ENCODE assay signal across 19 cellular contexts in the genomic region with DNA sequence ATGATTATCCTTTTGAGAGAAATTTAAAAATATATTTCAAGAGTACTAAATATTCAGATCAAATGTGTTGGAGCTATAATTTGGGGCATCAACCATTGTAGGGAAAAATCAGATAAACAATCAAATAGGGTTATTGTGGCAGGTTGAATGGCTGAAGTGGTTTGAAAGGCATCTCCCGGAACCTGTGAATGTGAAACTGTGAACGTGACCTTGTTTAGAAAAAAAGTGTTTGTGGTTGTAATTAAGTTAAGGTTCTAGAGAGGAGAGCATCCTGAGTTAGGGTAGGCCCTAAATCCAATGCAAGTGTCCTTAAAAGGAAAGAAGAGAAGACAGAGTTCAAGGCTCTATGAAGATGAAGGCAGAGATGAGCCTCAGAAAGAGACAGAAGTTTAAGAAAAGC. TPM values are rescaled to one million over a fixed set of nuclear protein-coding genes. Genes with fewer than 3 reads are reported as not detected.
A peak's percentile ranks its signal among the peaks of the same experiment; 100 is the strongest.
DNase-seq lines count a peak whose midpoint lies in the region; ATAC-seq and TF ChIP-seq lines count a peak whose summit lies in the region.
"Had no signal": no experiment of that assay in that cellular context is flagged by ENCODE, and none has a peak within 500 bp of the region (broad histone marks: within the 10 kb centered on the region; RNA-seq: fewer than 3 reads in every experiment).

No MANE protein-coding gene starts in this region.

- TF ChIP-seq POLR2A in sigmoid colon (IDR thresholded peaks at IDR 0.05): no peak

- H4K8ac ChIP-seq in mesenchymal stem cell (ENCODE audit: low read length): no peak overlapping the region

- no peaks in the 10 kb centered on the region for H3K27me3 ChIP-seq in mesenchymal stem cell (ENCODE audit: control insufficient read depth in 1 of 2, insufficient read depth in 1 of 2, low read length in 2 of 2)
- H3K27me3 ChIP-seq in sigmoid colon: no peaks in the 10 kb centered on the region

- no peak overlapping the region for H2BK120ac ChIP-seq in mesenchymal stem cell (ENCODE audit: low read depth, low read length)

- H3K4me1 Mint-ChIP-seq in T-helper 2 cell treated with Interferon-gamma antibody and Interleukin-4, amounts not matched to agents 5 μg/mL and 100 μg/mL, for 36 hours (ENCODE audit: low read depth): peaks cover 18% of the 10 kb centered on the region
- H3K4me1 Mint-ChIP-seq: B cell had no signal

- 60% methylated on average over 2 of the region's 2 CpGs for WGBS in mesenchymal stem cell
- 36 to 39% methylated on average over 2 of the region's 2 CpGs for WGBS in sigmoid colon, 2 donors

- no peak overlapping the region for H3K9ac ChIP-seq in mesenchymal stem cell (ENCODE audit: low read length)

- H3K9me3 Mint-ChIP-seq in T-helper 2 cell treated with Interferon-gamma antibody and Interleukin-4, amounts not matched to agents 5 μg/mL and 100 μg/mL, for 36 hours: no peaks in the 10 kb centered on the region
- H3K9me3 Mint-ChIP-seq: CD4-positive, alpha-beta T cell had no signal

- H3K4me3 Mint-ChIP-seq in T-helper 2 cell treated with Interferon-gamma antibody and Interleukin-4, amounts not matched to agents 5 μg/mL and 100 μg/mL, for 36 hours: peak overlapping the region; percentile 22
- H3K4me3 Mint-ChIP-seq: B cell; CD4-positive, alpha-beta T cell had no signal

- H3K4me3 ChIP-seq in mesenchymal stem cell (ENCODE audit: insufficient read depth in 1 of 2, low read depth in 1 of 2, low read length in 2 of 2) (no peak overlapping the region), foreskin fibroblast (ENCODE audit: low read depth in 1 of 2, low read length in 2 of 2) (no peak overlapping the region), sigmoid colon (no peak overlapping the region)

- DNase-seq in NCI-H2107 treated with DMSO at 0.1 percent for 48 hours (lab: John Stamatoyannopoulos, UW; ENCODE audit: unreplicated experiment) (peak; percentile 39), NCI-H2107 (lab: John Stamatoyannopoulos, UW) (no peak), mesenchymal stem cell (no peak), C1 segment of cervical spinal cord (lab: John Stamatoyannopoulos, UW) (no peak), foreskin fibroblast (no peak), sigmoid colon (no peak)
- no peak for DNase-seq in T-helper 2 cell treated with Interferon-gamma antibody and Interleukin-4, amounts not matched to agents 5 μg/mL and 100 μg/mL, for 36 hours (ENCODE audit: low spot score)
- DNase-seq: CD4-positive, alpha-beta T cell; DMS79; Kasumi-1; NCI-H1105 treated with DMSO at 0.1 percent for 48 hours; NCI-H1694 treated with DMSO at 0.1 percent for 48 hours; NCI-H446; NCI-H69; OCI-M1; SHP77 treated with DMSO at 0.1 percent for 48 hours had no signal

- H3K14ac ChIP-seq in mesenchymal stem cell (ENCODE audit: low read length in 2 of 2): no peak overlapping the region

- H3K27ac ChIP-seq in mesenchymal stem cell (ENCODE audit: low read length, poor library complexity, severe bottlenecking) (no peak overlapping the region), sigmoid colon (no peak overlapping the region)
- H3K27ac ChIP-seq: 22Rv1 had no signal

- TF ChIP-seq EP300 in sigmoid colon (IDR thresholded peaks at IDR 0.05): no peak

- H3K36me3 ChIP-seq in mesenchymal stem cell (ENCODE audit: control insufficient read depth in 1 of 2, insufficient read depth in 2 of 2, low read depth in 1 of 2, low read length in 2 of 2) (no peaks in the 10 kb centered on the region), sigmoid colon (no peaks in the 10 kb centered on the region)

- no peak overlapping the region for H3K23ac ChIP-seq in mesenchymal stem cell (ENCODE audit: low read length in 2 of 2)

- intact Hi-C loops in sigmoid colon (cut with DNase I): loop anchor here (5.0 kb wide), 1 partner anchor 39 kb away; the partner anchor contains the start of gene ADGRA3

- no peak overlapping the region for H3K4ac ChIP-seq in mesenchymal stem cell (ENCODE audit: low read depth in 1 of 2, low read length in 2 of 2)

- no peaks in the 10 kb centered on the region for H3K27me3 Mint-ChIP-seq in T-helper 2 cell treated with Interferon-gamma antibody and Interleukin-4, amounts not matched to agents 5 μg/mL and 100 μg/mL, for 36 hours (ENCODE audit: low read depth)
- H3K27me3 Mint-ChIP-seq: B cell; CD4-positive, alpha-beta T cell had no signal

- H3K27ac Mint-ChIP-seq in T-helper 2 cell treated with Interferon-gamma antibody and Interleukin-4, amounts not matched to agents 5 μg/mL and 100 μg/mL, for 36 hours: peak overlapping the region; percentile 61
- H3K27ac Mint-ChIP-seq: B cell; CD4-positive, alpha-beta T cell had no signal

- H4K91ac ChIP-seq in mesenchymal stem cell (ENCODE audit: low read length): no peak overlapping the region

- peaks cover 2% of the 10 kb centered on the region for H3K36me3 Mint-ChIP-seq in T-helper 2 cell treated with Interferon-gamma antibody and Interleukin-4, amounts not matched to agents 5 μg/mL and 100 μg/mL, for 36 hours (ENCODE audit: low read depth)

- H2BK12ac ChIP-seq in mesenchymal stem cell (ENCODE audit: low read length in 2 of 2): no peak overlapping the region

- peak overlapping the region; percentile 56 for H2AK5ac ChIP-seq in mesenchymal stem cell (ENCODE audit: low read length, severe bottlenecking)

- H3K18ac ChIP-seq in mesenchymal stem cell (ENCODE audit: low read depth in 1 of 2, low read length in 2 of 2): no peak overlapping the region

- H2BK5ac ChIP-seq in mesenchymal stem cell (ENCODE audit: low read depth, low read length, poor library complexity, severe bottlenecking): no peak overlapping the region

- H3K4me1 ChIP-seq in mesenchymal stem cell (ENCODE audit: control insufficient read depth, insufficient read depth, low read depth, low read length) (peaks cover 5% of the 10 kb centered on the region), sigmoid colon (peaks cover 0 to 60% (median 32%) of the 10 kb centered on the region in 4 donors)

- no peak for TF ChIP-seq CTCF in foreskin fibroblast (IDR thresholded peaks at IDR 0.05; ENCODE audit: low read depth, low read length)
- no peak for TF ChIP-seq CTCF in sigmoid colon (IDR thresholded peaks at IDR 0.05)

- H3K79me1 ChIP-seq in mesenchymal stem cell (replicated peaks; ENCODE audit: low read length, poor library complexity, severe bottlenecking): peaks cover 14% of the 10 kb centered on the region

- no peak overlapping the region for H3K4me2 ChIP-seq in mesenchymal stem cell (ENCODE audit: low read length, poor library complexity, severe bottlenecking)

- H3K9me3 ChIP-seq in mesenchymal stem cell (ENCODE audit: control insufficient read depth, low read length): no peaks in the 10 kb centered on the region
- H3K9me3 ChIP-seq in sigmoid colon: no peaks in the 10 kb centered on the region

- no peak overlapping the region for H2BK15ac ChIP-seq in mesenchymal stem cell (ENCODE audit: low read depth, poor library complexity, severe bottlenecking)

- peak; percentile 69 for ATAC-seq in GM19463 (IDR thresholded peaks at IDR 0.05; ENCODE audit: unreplicated experiment)

- H2AFZ ChIP-seq in mesenchymal stem cell (ENCODE audit: low read depth, low read length): no peak overlapping the region

RNA-seq across cellular contexts. Expression of gene ADGRA3, which starts 37.4 kb away (rescaled TPM):
- 19.9 TPM for polyA plus RNA-seq in mesenchymal stem cell (2013, experiment 1 of 2)
- polyA plus RNA-seq in mesenchymal stem cell (2013, experiment 2 of 2): 19.8 TPM
- total RNA-seq in sigmoid colon: 10 to 100 TPM; 51.6 to 86.1 (median 65.5) TPM
- 10 to 100 TPM in 1 of 3 donors, 1 to 10 TPM in 2; 4.4 to 16.2 (median 6.0) TPM for polyA plus RNA-seq in sigmoid colon
- total RNA-seq: B cell had no signal
